ENCODE assay signal across 8 cellular contexts in genomic region chr11:130068986-130069683, GRCh38. TPM values are rescaled to one million over a fixed set of nuclear protein-coding genes. Genes with fewer than 3 reads are reported as not detected.
A peak's percentile ranks its signal among the peaks of the same experiment; 100 is the strongest.
DNase-seq lines count a peak whose midpoint lies in the region; ATAC-seq and TF ChIP-seq lines count a peak whose summit lies in the region.

No MANE protein-coding gene starts in this region.

- no peak for TF ChIP-seq CTCF in glutamatergic neuron (IDR thresholded peaks at IDR 0.05; ENCODE audit: partially characterized antibody, unreplicated experiment)
- TF ChIP-seq CTCF in osteocyte (IDR thresholded peaks at IDR 0.05), result peak; percentile 22
- TF ChIP-seq CTCF in GM13976 (IDR thresholded peaks at IDR 0.05; ENCODE audit: borderline replicate concordance, control extremely low read depth, extremely low read depth, insufficient read depth, missing control alignments), result no peak

- in situ Hi-C loops in GM13976 (cut with MboI; ENCODE audit: low sequenced_read_pairs, unreplicated experiment), result no loop called here

- H3K27me3 Mint-ChIP-seq in glutamatergic neuron (ENCODE audit: unreplicated experiment) (peaks cover 7% of the 10 kb centered on the region), osteocyte (ENCODE audit: unreplicated experiment) (peaks cover 3% of the 10 kb centered on the region)

- H3K9me3 Mint-ChIP-seq in activated naive CD4-positive, alpha-beta T cell treated with anti-CD3 and anti-CD28 coated beads, Interleukin-2, amount 50 U/mL, for 72 hours, result no peaks in the 10 kb centered on the region
- H3K9me3 Mint-ChIP-seq in glutamatergic neuron (ENCODE audit: unreplicated experiment) (peaks cover 13% of the 10 kb centered on the region), osteocyte (ENCODE audit: unreplicated experiment) (no peaks in the 10 kb centered on the region)

- H3K36me3 Mint-ChIP-seq in activated naive CD4-positive, alpha-beta T cell treated with anti-CD3 and anti-CD28 coated beads, Interleukin-2, amount 50 U/mL, for 72 hours, result no peaks in the 10 kb centered on the region
- H3K36me3 Mint-ChIP-seq in glutamatergic neuron (ENCODE audit: unreplicated experiment) (no peaks in the 10 kb centered on the region), osteocyte (ENCODE audit: unreplicated experiment) (no peaks in the 10 kb centered on the region)

- H3K4me3 Mint-ChIP-seq in glutamatergic neuron (ENCODE audit: unreplicated experiment), result peak overlapping the region; percentile 94
- peak overlapping the region; percentile 81 for H3K4me3 Mint-ChIP-seq in osteocyte (ENCODE audit: unreplicated experiment)

- ATAC-seq in GM21526 (IDR thresholded peaks at IDR 0.05; ENCODE audit: low FRiP score, unreplicated experiment), result peak; percentile 40
- ATAC-seq in activated naive CD4-positive, alpha-beta T cell treated with anti-CD3 and anti-CD28 coated beads, Interleukin-2, amount 50 U/mL, for 72 hours, result peak; percentile 52 to 68

- H3K4me1 Mint-ChIP-seq in glutamatergic neuron (ENCODE audit: low read depth, unreplicated experiment) (peaks cover 21% of the 10 kb centered on the region), osteocyte (ENCODE audit: unreplicated experiment) (peaks cover 31% of the 10 kb centered on the region)

- DNase-seq in DMS79 treated with DMSO at 0.1 percent for 48 hours (lab: John Stamatoyannopoulos, UW) (peak; percentile 84), HUDEP-2 (lab: John Stamatoyannopoulos, UW; ENCODE audit: unreplicated experiment in 76 of 76) (peak in 55 of 76 experiments; percentile 25 to 97 (median 83)), RPMI7951 (ENCODE audit: low read depth) (peak; percentile 91), glutamatergic neuron (peak; percentile 66), osteocyte (ENCODE audit: extremely low spot score, unreplicated experiment) (no peak), GM13976 (ENCODE audit: low spot score) (no peak)
- DNase-seq in activated naive CD4-positive, alpha-beta T cell treated with anti-CD3 and anti-CD28 coated beads, Interleukin-2, amount 50 U/mL, for 72 hours (ENCODE audit: low spot score in 2 of 2), result peak in 1 of 2 donors; percentile 66

- H3K27ac Mint-ChIP-seq in activated naive CD4-positive, alpha-beta T cell treated with anti-CD3 and anti-CD28 coated beads, Interleukin-2, amount 50 U/mL, for 72 hours, result peak overlapping the region; percentile 25 to 81
- H3K27ac Mint-ChIP-seq in glutamatergic neuron (ENCODE audit: unreplicated experiment) (peak overlapping the region; percentile 87), osteocyte (ENCODE audit: unreplicated experiment) (peak overlapping the region; percentile 91)

RNA-seq across cellular contexts. Expression of gene APLP2, which starts 0.6 kb away (rescaled TPM):
- total RNA-seq in RPMI7951 (2014; rRNA removed; shearing (Covaris generic)), result 180 and 184 TPM in 2 replicates
- total RNA-seq in activated naive CD4-positive, alpha-beta T cell treated with anti-CD3 and anti-CD28 coated beads, Interleukin-2, amount 50 U/mL, for 72 hours, result 10 to 100 TPM; 30.3 to 32.2 TPM
- 183 TPM for total RNA-seq in glutamatergic neuron (ENCODE audit: unreplicated experiment)
- total RNA-seq in osteocyte, result 330 and 338 TPM in 2 replicates

Comparison
In these comparisons a context has a peak if more than half of its experiments do, and no peak if none do; other contexts are left out.
1. DNase-seq: peak in DMS79 treated with DMSO at 0.1 percent for 48 hours (single experiment), HUDEP-2 (55 of 76), RPMI7951 (single experiment) and glutamatergic neuron (single experiment); none in osteocyte (single experiment) and GM13976 (single experiment).
2. Peak in every context shown above with its lines, with median percentiles within 50 percentile points of each other: H3K27ac Mint-ChIP-seq.